8 cellular contexts compared by ENCODE assay signal in genomic region chr1:47709302-47710074, GRCh38.
DNase-seq lines count a peak whose midpoint lies in the region; ATAC-seq and TF ChIP-seq lines count a peak whose summit lies in the region.

No MANE protein-coding gene starts in this region.

- DNase-seq in Daoy (ENCODE audit: low read depth) = peak; percentile 67
- DNase-seq in NCI-H1105 (lab: John Stamatoyannopoulos, UW) = peak; percentile 89
- no peak for DNase-seq in astrocyte of the spinal cord (ENCODE audit: low read depth, low spot score)
- DNase-seq in stimulated activated naive B cell treated with anti-CD40 and anti-IgM and Interleukin-4, amounts not matched to agents 10 μg/mL and 1 μg/mL and 100 μg/mL, for 72 hours = no peak
- no peak for DNase-seq in stimulated activated naive CD4-positive, alpha-beta T cell treated with Interleukin-2 at 50 U/mL for 16 hours (lab: John Stamatoyannopoulos, UW)
- DNase-seq in CD1c-positive myeloid dendritic cell (ENCODE audit: extremely low spot score) = no peak

- peak overlapping the region; percentile 42 for H3K27ac Mint-ChIP-seq in stimulated activated naive B cell treated with anti-CD40 and anti-IgM and Interleukin-4, amounts not matched to agents 10 μg/mL and 1 μg/mL and 100 μg/mL, for 72 hours

- peaks cover 11 to 31% of the 10 kb centered on the region in 2 donors for H3K4me1 Mint-ChIP-seq in stimulated activated naive B cell treated with anti-CD40 and anti-IgM and Interleukin-4, amounts not matched to agents 10 μg/mL and 1 μg/mL and 100 μg/mL, for 72 hours

- peak; percentile 33 to 36 for ATAC-seq in stimulated activated naive B cell treated with anti-CD40 and anti-IgM and Interleukin-4, amounts not matched to agents 10 μg/mL and 1 μg/mL and 100 μg/mL, for 72 hours (replicated peaks)
- no peak for ATAC-seq in HG02938 (IDR thresholded peaks at IDR 0.05; ENCODE audit: unreplicated experiment)

- peaks cover 72 to 87% of the 10 kb centered on the region in 2 donors for H3K27me3 Mint-ChIP-seq in stimulated activated naive B cell treated with anti-CD40 and anti-IgM and Interleukin-4, amounts not matched to agents 10 μg/mL and 1 μg/mL and 100 μg/mL, for 72 hours

- no peaks in the 10 kb centered on the region for H3K36me3 ChIP-seq in iPS-20b (ENCODE audit: insufficient read depth, low read depth, low read length)

- H3K9me3 ChIP-seq in iPS-20b (ENCODE audit: insufficient read depth, low read depth, low read length) = no peaks in the 10 kb centered on the region

- H3K4me1 ChIP-seq in iPS-20b (ENCODE audit: insufficient read depth, low read length) = no peaks in the 10 kb centered on the region

- peaks cover 100% of the 10 kb centered on the region for H3K27me3 ChIP-seq in iPS-20b (ENCODE audit: insufficient read depth, low read length)

- peak overlapping the region; percentile 66 to 73 for H3K4me3 Mint-ChIP-seq in stimulated activated naive B cell treated with anti-CD40 and anti-IgM and Interleukin-4, amounts not matched to agents 10 μg/mL and 1 μg/mL and 100 μg/mL, for 72 hours

- H3K9ac ChIP-seq in iPS-20b (ENCODE audit: low read depth, low read length) = no peak overlapping the region

- in situ Hi-C loops in astrocyte of the spinal cord (cut with HindIII; ENCODE audit: low sequenced_read_pairs) = no loop called here

- peak; percentile 32 for TF ChIP-seq CTCF in astrocyte of the spinal cord (IDR thresholded peaks at IDR 0.05; ENCODE audit: low read depth, low read length)

- H3K4me3 ChIP-seq in astrocyte of the spinal cord (ENCODE audit: low read depth, low read length) = peak overlapping the region; percentile 10
- H3K4me3 ChIP-seq in iPS-20b (ENCODE audit: low read length) = peak overlapping the region; percentile 62

- no peaks in the 10 kb centered on the region for H3K9me3 Mint-ChIP-seq in stimulated activated naive B cell treated with anti-CD40 and anti-IgM and Interleukin-4, amounts not matched to agents 10 μg/mL and 1 μg/mL and 100 μg/mL, for 72 hours

- no peak overlapping the region for H3K27ac ChIP-seq in iPS-20b (ENCODE audit: low read length)

- H3K36me3 Mint-ChIP-seq in stimulated activated naive B cell treated with anti-CD40 and anti-IgM and Interleukin-4, amounts not matched to agents 10 μg/mL and 1 μg/mL and 100 μg/mL, for 72 hours = no peaks in the 10 kb centered on the region

Comparison
In these comparisons a context has a peak if more than half of its experiments do, and no peak if none do; other contexts are left out.
1. DNase-seq: peak in Daoy (single experiment) and NCI-H1105 (single experiment); none in astrocyte of the spinal cord (single experiment), stimulated activated naive B cell treated with anti-CD40 and anti-IgM and Interleukin-4, amounts not matched to agents 10 μg/mL and 1 μg/mL and 100 μg/mL, for 72 hours (single experiment), stimulated activated naive CD4-positive, alpha-beta T cell treated with Interleukin-2 at 50 U/mL for 16 hours (single experiment) and CD1c-positive myeloid dendritic cell (single experiment).